ENCODE assay signal across 18 cellular contexts in genomic region chr21:35274090-35274489, GRCh38.
DNase-seq lines count a peak whose midpoint lies in the region; ATAC-seq and TF ChIP-seq lines count a peak whose summit lies in the region.
"Had no signal": no experiment of that assay in that cellular context is flagged by ENCODE, and none has a peak within 500 bp of the region (broad histone marks: within the 10 kb centered on the region; RNA-seq: fewer than 3 reads in every experiment).

No MANE protein-coding gene starts in this region.

- H3K4me3 ChIP-seq in colonic mucosa (no peak overlapping the region), hepatocyte (no peak overlapping the region), smooth muscle cell (no peak overlapping the region), gastroesophageal sphincter (no peak overlapping the region), Caco-2 (ENCODE audit: low read depth, low read length) (no peak overlapping the region)
- H3K4me3 ChIP-seq: BLaER1, SK-N-MC had no signal

- peak overlapping the region; percentile 4 for H3K27ac ChIP-seq in colonic mucosa
- H3K27ac ChIP-seq in hepatocyte: peak overlapping the region; percentile 11
- H3K27ac ChIP-seq in smooth muscle cell (ENCODE audit: low read depth): peak overlapping the region; percentile 98
- no peak overlapping the region for H3K27ac ChIP-seq in gastroesophageal sphincter
- H3K27ac ChIP-seq: BLaER1, KMS-11, SK-N-MC had no signal

- no peak overlapping the region for H3K9ac ChIP-seq in colonic mucosa (ENCODE audit: low read depth in 2 of 2, low read length in 2 of 2)
- no peak overlapping the region for H3K9ac ChIP-seq in smooth muscle cell (ENCODE audit: low read depth)
- H3K9ac ChIP-seq: BLaER1, KMS-11 had no signal

- no peaks in the 10 kb centered on the region for H3K27me3 Mint-ChIP-seq in Caco-2 (ENCODE audit: insufficient read depth, unreplicated experiment)

- BruUV-seq in Caco-2 (replicated peaks; lab: Mats Ljungman, UMichigan): no TSS peak

- intact Hi-C loops in colonic mucosa (cut with DNase I): no loop called here
- intact Hi-C loops in Caco-2 (cut with micrococcal nuclease; ENCODE audit: unreplicated experiment): no loop called here

- H3K36me3 ChIP-seq in colonic mucosa: no peaks in the 10 kb centered on the region
- H3K36me3 ChIP-seq in hepatocyte (replicated peaks; ENCODE audit: insufficient read depth, low read depth): no peaks in the 10 kb centered on the region
- no peaks in the 10 kb centered on the region for H3K36me3 ChIP-seq in smooth muscle cell (ENCODE audit: low read depth)
- no peaks in the 10 kb centered on the region for H3K36me3 ChIP-seq in gastroesophageal sphincter
- H3K36me3 ChIP-seq in Caco-2 (ENCODE audit: control insufficient read depth, insufficient read depth, low read length): no peaks in the 10 kb centered on the region
- H3K36me3 ChIP-seq: BLaER1 had no signal

- CTCF ChIA-PET in Caco-2 (lab: Charles Lee): no interaction called here

- TF ChIP-seq CTCF in colonic mucosa (IDR thresholded peaks at IDR 0.05) (no peak), hepatocyte (IDR thresholded peaks at IDR 0.05; ENCODE audit: poor library complexity) (no peak), smooth muscle cell (IDR thresholded peaks at IDR 0.05; ENCODE audit: borderline replicate concordance, insufficient read depth, poor library complexity, severe bottlenecking) (no peak), gastroesophageal sphincter (IDR thresholded peaks at IDR 0.05) (no peak), Caco-2 (IDR thresholded peaks at IDR 0.05; ENCODE audit: insufficient read depth in 1 of 2, low read depth in 1 of 2, low read length in 1 of 2, severe bottlenecking in 1 of 2, unreplicated experiment in 1 of 2) (no peak)

- H4K20me1 ChIP-seq in hepatocyte (ENCODE audit: insufficient read depth, poor library complexity, severe bottlenecking) (no peaks in the 10 kb centered on the region), smooth muscle cell (ENCODE audit: low read depth) (no peaks in the 10 kb centered on the region)
- H4K20me1 ChIP-seq: BLaER1 had no signal

- no peak overlapping the region for H3K4me3 Mint-ChIP-seq in Caco-2 (ENCODE audit: unreplicated experiment)
- no peak overlapping the region for H3K4me3 Mint-ChIP-seq in stimulated activated effector memory CD8-positive, alpha-beta T cell treated with anti-CD3 and anti-CD28 coated beads, Interleukin-12 subunit alpha, Interleukin-12 subunit beta, amount 100 ng/mL, for 72 hours
- H3K4me3 Mint-ChIP-seq: CD4-positive, CD25-positive, alpha-beta regulatory T cell had no signal

- H3K27ac Mint-ChIP-seq in Caco-2 (ENCODE audit: unreplicated experiment): no peak overlapping the region
- no peak overlapping the region for H3K27ac Mint-ChIP-seq in stimulated activated effector memory CD8-positive, alpha-beta T cell treated with anti-CD3 and anti-CD28 coated beads, Interleukin-12 subunit alpha, Interleukin-12 subunit beta, amount 100 ng/mL, for 72 hours

- H3K36me3 Mint-ChIP-seq in Caco-2 (ENCODE audit: insufficient read depth, unreplicated experiment): no peaks in the 10 kb centered on the region
- no peaks in the 10 kb centered on the region for H3K36me3 Mint-ChIP-seq in stimulated activated effector memory CD8-positive, alpha-beta T cell treated with anti-CD3 and anti-CD28 coated beads, Interleukin-12 subunit alpha, Interleukin-12 subunit beta, amount 100 ng/mL, for 72 hours
- H3K36me3 Mint-ChIP-seq: CD4-positive, CD25-positive, alpha-beta regulatory T cell had no signal

- peaks cover 27% of the 10 kb centered on the region for H3K4me1 Mint-ChIP-seq in Caco-2 (ENCODE audit: low read depth, unreplicated experiment)
- no peaks in the 10 kb centered on the region for H3K4me1 Mint-ChIP-seq in stimulated activated effector memory CD8-positive, alpha-beta T cell treated with anti-CD3 and anti-CD28 coated beads, Interleukin-12 subunit alpha, Interleukin-12 subunit beta, amount 100 ng/mL, for 72 hours
- H3K4me1 Mint-ChIP-seq: CD4-positive, CD25-positive, alpha-beta regulatory T cell had no signal

- no peak overlapping the region for H2AFZ ChIP-seq in hepatocyte
- peak overlapping the region; percentile 47 for H2AFZ ChIP-seq in smooth muscle cell (ENCODE audit: low read depth)

- POLR2A ChIA-PET in Caco-2 (lab: Charles Lee): interaction anchor here (0.6 kb wide), 1 partner anchor 55 kb away, joined by 5 read pairs; no protein-coding TSS in a partner anchor

- H3K27me3 ChIP-seq in colonic mucosa: no peaks in the 10 kb centered on the region
- no peaks in the 10 kb centered on the region for H3K27me3 ChIP-seq in hepatocyte
- H3K27me3 ChIP-seq in smooth muscle cell (ENCODE audit: low read depth): no peaks in the 10 kb centered on the region
- H3K27me3 ChIP-seq in gastroesophageal sphincter: no peaks in the 10 kb centered on the region
- H3K27me3 ChIP-seq in Caco-2 (replicated peaks; ENCODE audit: control insufficient read depth, insufficient read depth, low read length): no peaks in the 10 kb centered on the region
- H3K27me3 ChIP-seq: BLaER1 had no signal

- H3K4me1 ChIP-seq in colonic mucosa (no peaks in the 10 kb centered on the region), hepatocyte (ENCODE audit: insufficient read depth) (peaks cover 4% of the 10 kb centered on the region), smooth muscle cell (ENCODE audit: low read depth) (peaks cover 18% of the 10 kb centered on the region), gastroesophageal sphincter (no peaks in the 10 kb centered on the region), Caco-2 (peaks cover 7% of the 10 kb centered on the region)
- H3K4me1 ChIP-seq: BLaER1 had no signal

- H3K4me2 ChIP-seq in hepatocyte (no peak overlapping the region), smooth muscle cell (no peak overlapping the region)
- H3K4me2 ChIP-seq: BLaER1, KMS-11 had no signal

- DNase-seq in NCI-H748 (lab: John Stamatoyannopoulos, UW; ENCODE audit: unreplicated experiment) (peak; percentile 44), colonic mucosa (no peak), hepatocyte (ENCODE audit: low spot score) (no peak), smooth muscle cell (lab: John Stamatoyannopoulos, UW; ENCODE audit: unreplicated experiment) (no peak), Caco-2 (no peak)
- no peak for DNase-seq in stimulated activated effector memory CD8-positive, alpha-beta T cell treated with anti-CD3 and anti-CD28 coated beads, Interleukin-12 subunit alpha, Interleukin-12 subunit beta, amount 100 ng/mL, for 72 hours (ENCODE audit: low spot score in 2 of 2)
- DNase-seq: CD4-positive, CD25-positive, alpha-beta regulatory T cell; GF-D8; IMR-90; MM.1S; NCI-H446 treated with DMSO at 0.1 percent for 48 hours; SIG-M5 had no signal

- no peaks in the 10 kb centered on the region for H3K79me2 ChIP-seq in hepatocyte
- H3K79me2 ChIP-seq in smooth muscle cell (ENCODE audit: low read depth): no peaks in the 10 kb centered on the region

- no peak for TF ChIP-seq POLR2A in gastroesophageal sphincter (IDR thresholded peaks at IDR 0.05)

- H3K9me2 ChIP-seq in hepatocyte (replicated peaks; ENCODE audit: insufficient read depth): no peaks in the 10 kb centered on the region

- no peaks in the 10 kb centered on the region for H3K9me3 ChIP-seq in colonic mucosa
- no peaks in the 10 kb centered on the region for H3K9me3 ChIP-seq in hepatocyte (ENCODE audit: low read depth)
- no peaks in the 10 kb centered on the region for H3K9me3 ChIP-seq in smooth muscle cell (replicated peaks; ENCODE audit: low read depth)
- H3K9me3 ChIP-seq in gastroesophageal sphincter: peaks cover 0 to 8% (median 0%) of the 10 kb centered on the region in 3 donors
- 0 out of 2 replicates have a peak, but pooled peaks cover 5% of the 10 kb centered on the region for H3K9me3 ChIP-seq in Caco-2

- peaks cover 11% of the 10 kb centered on the region for H3K9me3 Mint-ChIP-seq in Caco-2 (ENCODE audit: unreplicated experiment)
- no peaks in the 10 kb centered on the region for H3K9me3 Mint-ChIP-seq in stimulated activated effector memory CD8-positive, alpha-beta T cell treated with anti-CD3 and anti-CD28 coated beads, Interleukin-12 subunit alpha, Interleukin-12 subunit beta, amount 100 ng/mL, for 72 hours

- WGBS in hepatocyte (ENCODE audit: low lambda C conversion rate, missing lambda C conversion rate): 74% methylated on average over 2 of the region's 2 CpGs
- 91% methylated on average over 2 of the region's 2 CpGs for WGBS in smooth muscle cell (ENCODE audit: low lambda C conversion rate)
- 68 to 74% methylated on average over 2 of the region's 2 CpGs for WGBS in gastroesophageal sphincter (ENCODE audit: low coverage in 1 of 2), 2 donors

- no peak for TF ChIP-seq EP300 in gastroesophageal sphincter (IDR thresholded peaks at IDR 0.05)

- no peak for ATAC-seq in HG02885 (IDR thresholded peaks at IDR 0.05; ENCODE audit: poor library complexity, unreplicated experiment)
- ATAC-seq in gastroesophageal sphincter: no peak
- no peak for ATAC-seq in stimulated activated effector memory CD8-positive, alpha-beta T cell treated with anti-CD3 and anti-CD28 coated beads, Interleukin-12 subunit alpha, Interleukin-12 subunit beta, amount 100 ng/mL, for 72 hours
- ATAC-seq: Panc1 had no signal

- H3F3A ChIP-seq in smooth muscle cell (ENCODE audit: low read depth): peaks cover 14% of the 10 kb centered on the region

Comparison
In these comparisons a context has a peak if more than half of its experiments do, and no peak if none do; other contexts are left out.
1. H3K27ac ChIP-seq: peak in colonic mucosa (single experiment), hepatocyte (single experiment) and smooth muscle cell (single experiment); none in gastroesophageal sphincter (0 of 4).